Comparison of ENCODE assay signal across 16 cellular contexts in genomic region chrX:71606536-71607216, GRCh38. TPM values are rescaled to one million over a fixed set of nuclear protein-coding genes. Genes with fewer than 3 reads are reported as not detected.
DNase-seq lines count a peak whose midpoint lies in the region; ATAC-seq and TF ChIP-seq lines count a peak whose summit lies in the region.
"Had no signal": no experiment of that assay in that cellular context is flagged by ENCODE, and none has a peak within 500 bp of the region (broad histone marks: within the 10 kb centered on the region; RNA-seq: fewer than 3 reads in every experiment).

No MANE protein-coding gene starts in this region.

- no peaks in the 10 kb centered on the region for H3K27me3 Mint-ChIP-seq in T-helper 2 cell treated with Interferon-gamma antibody and Interleukin-4, amounts not matched to agents 5 μg/mL and 100 μg/mL, for 36 hours (ENCODE audit: low read depth)
- H3K27me3 Mint-ChIP-seq in stimulated activated naive CD8-positive, alpha-beta T cell treated with anti-CD3 and anti-CD28 coated beads, Interleukin-15, amount 100 ng/mL, for 72 hours = no peaks in the 10 kb centered on the region

- H3K9me3 ChIP-seq in right atrium auricular region = peaks cover 0 to 10% of the 10 kb centered on the region in 2 donors
- H3K9me3 ChIP-seq: ovary, SJSA1 had no signal

- no peaks in the 10 kb centered on the region for H3K9me3 Mint-ChIP-seq in T-helper 2 cell treated with Interferon-gamma antibody and Interleukin-4, amounts not matched to agents 5 μg/mL and 100 μg/mL, for 36 hours
- no peaks in the 10 kb centered on the region for H3K9me3 Mint-ChIP-seq in stimulated activated naive CD8-positive, alpha-beta T cell treated with anti-CD3 and anti-CD28 coated beads, Interleukin-15, amount 100 ng/mL, for 72 hours

- no peak for DNase-seq in left ventricle myocardium superior
- no peak for DNase-seq in right atrium auricular region (ENCODE audit: low spot score)
- no peak for DNase-seq in T-helper 2 cell treated with Interferon-gamma antibody and Interleukin-4, amounts not matched to agents 5 μg/mL and 100 μg/mL, for 36 hours (ENCODE audit: low spot score)
- peak; percentile 46 for DNase-seq in dermis blood vessel endothelial cell
- DNase-seq in stimulated activated naive CD8-positive, alpha-beta T cell treated with anti-CD3 and anti-CD28 coated beads, Interleukin-15, amount 100 ng/mL, for 72 hours = peak in 1 of 2 donors; percentile 21
- no peak for DNase-seq in DMS153 (lab: John Stamatoyannopoulos, UW)
- DNase-seq in HCEC 1CT = no peak
- no peak for DNase-seq in iPS-NIHi7 (ENCODE audit: extremely low spot score)
- DNase-seq: anterior cingulate cortex, cortex of kidney, IMR-90, kidney glomerular epithelial cell, NCI-H1105 treated with DMSO at 0.1 percent for 48 hours, ovary had no signal

- no peak overlapping the region for H3K4me3 ChIP-seq in right atrium auricular region
- H3K4me3 ChIP-seq: ovary, SJSA1, smooth muscle cell had no signal

- no peak for TF ChIP-seq CTCF in right atrium auricular region (IDR thresholded peaks at IDR 0.05)

- H3K27ac Mint-ChIP-seq in T-helper 2 cell treated with Interferon-gamma antibody and Interleukin-4, amounts not matched to agents 5 μg/mL and 100 μg/mL, for 36 hours = peak overlapping the region; percentile 80
- H3K27ac Mint-ChIP-seq in stimulated activated naive CD8-positive, alpha-beta T cell treated with anti-CD3 and anti-CD28 coated beads, Interleukin-15, amount 100 ng/mL, for 72 hours = peak overlapping the region; percentile 49 to 90

- H3K4me1 Mint-ChIP-seq in T-helper 2 cell treated with Interferon-gamma antibody and Interleukin-4, amounts not matched to agents 5 μg/mL and 100 μg/mL, for 36 hours (ENCODE audit: low read depth) = peaks cover 35% of the 10 kb centered on the region
- H3K4me1 Mint-ChIP-seq in stimulated activated naive CD8-positive, alpha-beta T cell treated with anti-CD3 and anti-CD28 coated beads, Interleukin-15, amount 100 ng/mL, for 72 hours = peaks cover 78% of the 10 kb centered on the region

- intact Hi-C loops in left ventricle myocardium superior (cut with micrococcal nuclease) = no loop called here

- H3K27ac ChIP-seq in right atrium auricular region = no peak overlapping the region
- H3K27ac ChIP-seq: ovary, SJSA1 had no signal

- no peaks in the 10 kb centered on the region for H3K27me3 ChIP-seq in right atrium auricular region
- H3K27me3 ChIP-seq: ovary, SJSA1 had no signal

- peaks cover 77% of the 10 kb centered on the region for H3K36me3 Mint-ChIP-seq in T-helper 2 cell treated with Interferon-gamma antibody and Interleukin-4, amounts not matched to agents 5 μg/mL and 100 μg/mL, for 36 hours (ENCODE audit: low read depth)

- peaks cover 71% of the 10 kb centered on the region for H3K36me3 ChIP-seq in right atrium auricular region
- H3K36me3 ChIP-seq: ovary had no signal

- no peak overlapping the region for H3K4me3 Mint-ChIP-seq in T-helper 2 cell treated with Interferon-gamma antibody and Interleukin-4, amounts not matched to agents 5 μg/mL and 100 μg/mL, for 36 hours
- peak overlapping the region; percentile 6 to 41 for H3K4me3 Mint-ChIP-seq in stimulated activated naive CD8-positive, alpha-beta T cell treated with anti-CD3 and anti-CD28 coated beads, Interleukin-15, amount 100 ng/mL, for 72 hours

- H3K4me1 ChIP-seq in right atrium auricular region = no peaks in the 10 kb centered on the region
- H3K4me1 ChIP-seq: SJSA1 had no signal

- peak; percentile 38 for ATAC-seq in left ventricle myocardium superior
- peak; percentile 90 for ATAC-seq in stimulated activated naive CD8-positive, alpha-beta T cell treated with anti-CD3 and anti-CD28 coated beads, Interleukin-15, amount 100 ng/mL, for 72 hours

RNA-seq across cellular contexts. Expression of gene CXCR3, which starts 11.6 kb away (rescaled TPM):
- total RNA-seq in left ventricle myocardium superior (0.20 TPM), right atrium auricular region (under 1 TPM in 1 of 2 donors, not detected in 1; 0.20 TPM), dermis blood vessel endothelial cell (not detected in 2 replicates)
- total RNA-seq: IMR-90, SJSA1, smooth muscle cell had no signal

RNA-seq across cellular contexts. Expression of gene GCNA, which starts 28.4 kb away (rescaled TPM):
- 1.5 TPM for total RNA-seq in left ventricle myocardium superior
- 1 to 10 TPM in 1 of 2 donors, under 1 TPM in 1; 0.48 to 3.0 TPM for total RNA-seq in right atrium auricular region
- 1.6 and 3.2 TPM in 2 replicates for total RNA-seq in dermis blood vessel endothelial cell
